Comparison of ENCODE assay signal across 8 cellular contexts in genomic region chr16:19886061-19886792, GRCh38. TPM values are rescaled to one million over a fixed set of nuclear protein-coding genes. Genes with fewer than 3 reads are reported as not detected.
DNase-seq lines count a peak whose midpoint lies in the region; ATAC-seq and TF ChIP-seq lines count a peak whose summit lies in the region.

No MANE protein-coding gene starts in this region.

- no peak overlapping the region for H3K27ac Mint-ChIP-seq in stimulated activated naive CD8-positive, alpha-beta T cell treated with anti-CD3 and anti-CD28 coated beads, Interleukin-15, amount 100 ng/mL, for 72 hours

- no peak overlapping the region for H2BK15ac ChIP-seq in neuronal stem cell (ENCODE audit: low read length)

- no peak overlapping the region for H3K23ac ChIP-seq in neuronal stem cell (ENCODE audit: low read depth, low read length, poor library complexity)

- peak overlapping the region; percentile 76 to 77 for H3K4me3 Mint-ChIP-seq in stimulated activated naive CD8-positive, alpha-beta T cell treated with anti-CD3 and anti-CD28 coated beads, Interleukin-15, amount 100 ng/mL, for 72 hours

- H3K27me3 Mint-ChIP-seq in stimulated activated naive CD8-positive, alpha-beta T cell treated with anti-CD3 and anti-CD28 coated beads, Interleukin-15, amount 100 ng/mL, for 72 hours: peaks cover 49% of the 10 kb centered on the region

- no peak overlapping the region for H3K9ac ChIP-seq in neuronal stem cell (ENCODE audit: low read depth, low read length, poor library complexity)

- H2AFZ ChIP-seq in neuronal stem cell (ENCODE audit: low read length): peak overlapping the region; percentile 88

- no peak overlapping the region for H4K91ac ChIP-seq in neuronal stem cell (ENCODE audit: low read depth, low read length, poor library complexity)

- in situ Hi-C loops in KBM-7 (cut with MboI; ENCODE audit: low pct_unique_long_range_greater_than_20kb, low sequenced_read_pairs): loop anchor here (10.0 kb wide), 1 partner anchor 291 kb away; no protein-coding TSS in a partner anchor

- no peak overlapping the region for H3K4me2 ChIP-seq in neuronal stem cell (ENCODE audit: insufficient read depth, low read length, poor library complexity, severe bottlenecking)

- no peak overlapping the region for H3K4ac ChIP-seq in neuronal stem cell (ENCODE audit: low read length)

- WGBS in neuronal stem cell (ENCODE audit: extremely low coverage in 2 of 2, insufficient read length in 2 of 2, insufficient replicate concordance in 1 of 2), 2 donors: no CpG with 5 or more reads among the region's 20 CpGs

- peaks cover 2% of the 10 kb centered on the region for H3K79me1 ChIP-seq in neuronal stem cell (ENCODE audit: low read depth, low read length)

- no peak overlapping the region for H2BK120ac ChIP-seq in neuronal stem cell (ENCODE audit: low read depth, low read length)

- H3K9me3 Mint-ChIP-seq in stimulated activated naive CD8-positive, alpha-beta T cell treated with anti-CD3 and anti-CD28 coated beads, Interleukin-15, amount 100 ng/mL, for 72 hours: no peaks in the 10 kb centered on the region

- no peak overlapping the region for H3K18ac ChIP-seq in neuronal stem cell (ENCODE audit: low read length)

- H3K27me3 ChIP-seq in RWPE2 (ENCODE audit: insufficient read depth, poor library complexity, severe bottlenecking): peaks cover 27% of the 10 kb centered on the region
- H3K27me3 ChIP-seq in neuronal stem cell (ENCODE audit: control insufficient read depth in 3 of 3, insufficient read depth in 3 of 3, low read depth in 1 of 3, low read length in 3 of 3): peaks cover 0 to 2% (median 0%) of the 10 kb centered on the region in 3 experiments

- H3K36me3 ChIP-seq in RWPE2 (ENCODE audit: low read depth): no peaks in the 10 kb centered on the region
- peaks cover 0 to 4% of the 10 kb centered on the region in 2 donors for H3K36me3 ChIP-seq in neuronal stem cell (replicated peaks in 1 of 2; ENCODE audit: control insufficient read depth in 2 of 2, insufficient read depth in 2 of 2, low read length in 2 of 2)

- H3K4me3 ChIP-seq in RWPE2 (ENCODE audit: severe bottlenecking) (no peak overlapping the region), fibroblast of the aortic adventitia (ENCODE audit: low read depth, low read length) (peak overlapping the region; percentile 22), neuronal stem cell (ENCODE audit: low read length in 2 of 2) (peak overlapping the region in 1 of 2 donors; percentile 14)

- H2AK5ac ChIP-seq in neuronal stem cell (ENCODE audit: low read depth, low read length): no peak overlapping the region

- H3K4me1 ChIP-seq in RWPE2 (ENCODE audit: insufficient read depth, poor library complexity, severe bottlenecking) (no peaks in the 10 kb centered on the region), neuronal stem cell (ENCODE audit: control insufficient read depth in 2 of 2, insufficient read depth in 1 of 2, low read depth in 1 of 2, low read length in 2 of 2) (peaks cover 4 to 13% of the 10 kb centered on the region in 2 donors)

- no peak overlapping the region for H4K8ac ChIP-seq in neuronal stem cell (ENCODE audit: low read depth, low read length)

- H3K14ac ChIP-seq in neuronal stem cell (ENCODE audit: low read length): no peak overlapping the region

- H3K9me3 ChIP-seq in RWPE2 (ENCODE audit: severe bottlenecking) (no peaks in the 10 kb centered on the region), neuronal stem cell (replicated peaks in 1 of 2; ENCODE audit: control insufficient read depth in 2 of 2, insufficient read depth in 1 of 2, low read depth in 1 of 2, low read length in 2 of 2) (peaks cover 4 to 7% of the 10 kb centered on the region in 2 donors)

- H3K27ac ChIP-seq in RWPE2 (ENCODE audit: poor library complexity, severe bottlenecking) (no peak overlapping the region), neuronal stem cell (replicated peaks; ENCODE audit: low read length) (no peak overlapping the region)

- ATAC-seq in RWPE2 (ENCODE audit: low read depth): peak; percentile 54; the same call in 2 of the 3 replicates
- peak; percentile 76 for ATAC-seq in stimulated activated naive CD8-positive, alpha-beta T cell treated with anti-CD3 and anti-CD28 coated beads, Interleukin-15, amount 100 ng/mL, for 72 hours

- peak; percentile 27 for DNase-seq in NK-92 treated with Interleukin-12 subunit alpha and Interleukin-12 subunit beta, amount 100 ng/mL, for 24 hours (lab: John Stamatoyannopoulos, UW)
- no peak for DNase-seq in NK-92 (lab: John Stamatoyannopoulos, UW; ENCODE audit: unreplicated experiment)
- peak; percentile 93 for DNase-seq in KBM-7
- no peak for DNase-seq in RWPE2 (ENCODE audit: low spot score)
- peak; percentile 64 to 72 for DNase-seq in activated T-helper 1 cell treated with anti-CD3 and anti-CD28 coated beads, Interleukin-2, amount 50 U/mL, for 16 hours (ENCODE audit: low read depth in 1 of 2, low spot score in 1 of 2)
- DNase-seq in fibroblast of the aortic adventitia (ENCODE audit: low read depth): peak; percentile 83
- DNase-seq in neuronal stem cell (ENCODE audit: low spot score): peak; percentile 68
- peak; percentile 78 to 84 for DNase-seq in stimulated activated naive CD8-positive, alpha-beta T cell treated with anti-CD3 and anti-CD28 coated beads, Interleukin-15, amount 100 ng/mL, for 72 hours

- H3K4me1 Mint-ChIP-seq in stimulated activated naive CD8-positive, alpha-beta T cell treated with anti-CD3 and anti-CD28 coated beads, Interleukin-15, amount 100 ng/mL, for 72 hours: peaks cover 39% of the 10 kb centered on the region

- TF ChIP-seq CTCF in RWPE2 (IDR thresholded peaks at IDR 0.05; ENCODE audit: poor library complexity, severe bottlenecking): peak; percentile 98
- TF ChIP-seq CTCF in fibroblast of the aortic adventitia (IDR thresholded peaks at IDR 0.05; ENCODE audit: insufficient read depth, low read length): peak; percentile 100

- H2BK12ac ChIP-seq in neuronal stem cell (ENCODE audit: low read length): no peak overlapping the region

- H2BK5ac ChIP-seq in neuronal stem cell (ENCODE audit: low read length): no peak overlapping the region

RNA-seq across cellular contexts. Expression of gene GPRC5B, which starts 1.6 kb away (rescaled TPM):
- 20.2 and 47.4 TPM in 2 replicates for total RNA-seq in fibroblast of the aortic adventitia (ENCODE audit: low replicate concordance)
- polyA plus RNA-seq in neuronal stem cell (2013, experiment 1 of 2): 53.1 TPM
- 56.8 TPM for polyA plus RNA-seq in neuronal stem cell (2013, experiment 2 of 2)

Comparison
In these comparisons a context has a peak if more than half of its experiments do, and no peak if none do; other contexts are left out.
1. DNase-seq: peak in NK-92 treated with Interleukin-12 subunit alpha and Interleukin-12 subunit beta, amount 100 ng/mL, for 24 hours (single experiment), KBM-7 (single experiment), activated T-helper 1 cell treated with anti-CD3 and anti-CD28 coated beads, Interleukin-2, amount 50 U/mL, for 16 hours (2 of 2), fibroblast of the aortic adventitia (single experiment), neuronal stem cell (single experiment) and stimulated activated naive CD8-positive, alpha-beta T cell treated with anti-CD3 and anti-CD28 coated beads, Interleukin-15, amount 100 ng/mL, for 72 hours (2 of 2); none in NK-92 (single experiment) and RWPE2 (single experiment).